ENCODE assay signal across 8 cellular contexts in the genomic region with DNA sequence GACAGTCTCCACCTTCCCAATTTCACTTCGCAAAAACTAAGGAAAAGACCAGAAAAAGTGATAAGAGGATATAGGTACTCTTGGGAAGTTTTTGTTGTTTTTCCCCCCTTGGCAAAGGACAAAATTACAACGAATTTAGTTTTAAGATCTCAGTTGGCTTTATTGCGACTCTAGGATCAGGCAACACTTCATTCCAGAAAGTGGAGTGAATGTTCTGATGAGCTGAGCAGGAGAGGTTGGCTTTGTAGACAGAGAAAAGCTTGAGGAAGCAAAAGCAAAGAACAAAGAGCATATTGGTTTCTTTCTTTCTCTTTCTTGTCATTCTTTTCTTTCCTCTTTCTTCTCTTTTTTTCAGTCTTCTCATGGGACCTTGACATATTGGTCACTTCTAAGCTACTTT. TPM values are rescaled to one million over a fixed set of nuclear protein-coding genes. Genes with fewer than 3 reads are reported as not detected.
DNase-seq lines count a peak whose midpoint lies in the region; ATAC-seq, FAIRE-seq and TF ChIP-seq lines count a peak whose summit lies in the region.

No MANE protein-coding gene starts in this region.

- BruUV-seq in IMR-90 (replicated peaks; lab: Mats Ljungman, UMichigan), result no TSS peak

- FAIRE-seq in bronchial epithelial cell (lab: Jason Lieb, UNC), result no peak

- ATAC-seq in IMR-90 (ENCODE audit: low read depth), result no peak
- ATAC-seq in GM21528 (IDR thresholded peaks at IDR 0.05; ENCODE audit: low FRiP score, unreplicated experiment), result no peak

- H2AFZ ChIP-seq in IMR-90 (replicated peaks; ENCODE audit: low read length, poor library complexity), result peak overlapping the region; percentile 100

- H3K9me3 ChIP-seq in IMR-90 (ENCODE audit: control insufficient read depth, insufficient read depth, low read length) (no peaks in the 10 kb centered on the region), muscle layer of duodenum (ENCODE audit: control insufficient read depth in 1 of 2, low read length in 2 of 2) (no peaks in the 10 kb centered on the region)

- H3K18ac ChIP-seq in IMR-90 (ENCODE audit: low read depth, low read length), result no peak overlapping the region

- H4K8ac ChIP-seq in IMR-90 (ENCODE audit: low read depth in 2 of 2, low read length in 2 of 2), result peak overlapping the region; percentile 14 to 90

- no peaks in the 10 kb centered on the region for H3K27me3 ChIP-seq in IMR-90 (ENCODE audit: control insufficient read depth, insufficient read depth, low read length)
- H3K27me3 ChIP-seq in bronchial epithelial cell (ENCODE audit: control insufficient read depth, insufficient read depth, low read length), result no peaks in the 10 kb centered on the region
- no peaks in the 10 kb centered on the region for H3K27me3 ChIP-seq in muscle layer of duodenum (ENCODE audit: low read depth, low read length)

- no CpG with 5 or more reads among the region's 3 CpGs for WGBS in IMR-90 (ENCODE audit: extremely low coverage in 2 of 2, insufficient read length in 1 of 2), 2 experiments

- H4K20me1 ChIP-seq in IMR-90 (ENCODE audit: insufficient read depth, low read length), result peaks cover 15% of the 10 kb centered on the region; the same call in 1 of the 2 replicates

- peak overlapping the region; percentile 16; the same call in 1 of the 2 replicates for H2BK20ac ChIP-seq in IMR-90 (ENCODE audit: low read depth, low read length)

- no peak overlapping the region for H4K91ac ChIP-seq in IMR-90 (ENCODE audit: insufficient read depth, low read depth, low read length)

- H3K9me1 ChIP-seq in IMR-90 (ENCODE audit: insufficient read depth, low read length), result peaks cover 7% of the 10 kb centered on the region; the same call in 1 of the 2 replicates

- H3K56ac ChIP-seq in IMR-90 (ENCODE audit: extremely low read depth, insufficient read depth, low read length), result no peak overlapping the region

- intact Hi-C loops in IMR-90 (cut with micrococcal nuclease), result loop anchor here (1.0 kb wide), 1 partner anchor 31 kb away; the partner anchor contains the start of gene RBM25

- peaks cover 14 to 32% of the 10 kb centered on the region in 2 experiments for H3K79me1 ChIP-seq in IMR-90 (ENCODE audit: low read depth in 1 of 2, low read length in 2 of 2)

- CTCF ChIA-PET in AG04449 (lab: Yijun Ruan, JAX), result no interaction called here
- CTCF ChIA-PET in IMR-90 (lab: Yijun Ruan, JAX), result no interaction called here

- POLR2A ChIA-PET in AG04449 (lab: Yijun Ruan, JAX) (interaction anchor here (0.6 to 2.6 kb wide), 3 partner anchors 9 to 31 kb away, joined by 3 to 13 read pairs (median 4); partner anchors contain the start of gene RBM25), IMR-90 (lab: Charles Lee; ENCODE audit: unreplicated experiment) (interaction anchor here (0.6 to 0.9 kb wide), 2 partner anchors 30 to 49 kb away, joined by 3 to 5 read pairs; partner anchors contain the start of gene RBM25)

- H3K27ac ChIP-seq in IMR-90 (ENCODE audit: insufficient read depth, low read length) (no peak overlapping the region), muscle layer of duodenum (ENCODE audit: low read length) (no peak overlapping the region)

- H2AK9ac ChIP-seq in IMR-90 (replicated peaks; ENCODE audit: low read depth, low read length, poor library complexity), result no peak overlapping the region

- H2BK5ac ChIP-seq in IMR-90 (ENCODE audit: low read depth, low read length, poor library complexity, severe bottlenecking), result peak overlapping the region; percentile 8

- H3K4ac ChIP-seq in IMR-90 (ENCODE audit: low read depth, low read length), result peak overlapping the region; percentile 35; the same call in 1 of the 2 replicates

- no peak for TF ChIP-seq RAD21 in IMR-90 (IDR thresholded peaks at IDR 0.05; ENCODE audit: low read length)

- H2BK120ac ChIP-seq in IMR-90 (ENCODE audit: low read depth, low read length), result no peak overlapping the region

- H2BK15ac ChIP-seq in IMR-90 (ENCODE audit: low read depth, low read length), result no peak overlapping the region

- H2AK5ac ChIP-seq in IMR-90 (ENCODE audit: low read depth, low read length), result no peak overlapping the region

- H3K4me1 ChIP-seq in IMR-90 (ENCODE audit: control insufficient read depth, insufficient read depth, low read length) (no peaks in the 10 kb centered on the region), muscle layer of duodenum (ENCODE audit: control insufficient read depth in 1 of 2, insufficient read depth in 2 of 2, low read length in 2 of 2) (peaks cover 5 to 29% of the 10 kb centered on the region in 2 donors)

- H3K4me3 ChIP-seq in AG04449 (ENCODE audit: low read depth, low read length) (peak overlapping the region; percentile 57), IMR-90 (ENCODE audit: insufficient read depth, low read depth, low read length) (peak overlapping the region; percentile 46), bronchial epithelial cell (ENCODE audit: low read depth, low read length) (peak overlapping the region; percentile 86), muscle layer of duodenum (ENCODE audit: low read depth in 1 of 2, low read length in 2 of 2) (peak overlapping the region; percentile 78 to 79)

- no peak for TF ChIP-seq POLR2A in IMR-90 (IDR thresholded peaks at IDR 0.05; ENCODE audit: low read depth, low read length)

- H3K14ac ChIP-seq in IMR-90 (replicated peaks; ENCODE audit: low read depth, low read length), result peak overlapping the region; percentile 62; the same call in 1 of the 2 replicates

- no peak overlapping the region for H3K23ac ChIP-seq in IMR-90 (ENCODE audit: low read depth, low read length)

- in situ Hi-C loops in IMR-90 (cut with MboI; ENCODE audit: low sequenced_read_pairs) (no loop called here), ACHN (cut with HindIII; ENCODE audit: low pct_ligation_motif_present, low pct_unique_long_range_greater_than_20kb, low sequenced_read_pairs) (no loop called here)

- DNase-seq in AG04449 (ENCODE audit: low read depth, low spot score) (no peak), IMR-90 (no peak), bronchial epithelial cell (ENCODE audit: low read depth) (no peak), ACHN (no peak)
- DNase-seq in effector CD4-positive, alpha-beta T cell, result no peak
- no peak for DNase-seq in stimulated activated CD4-positive, alpha-beta T cell treated with anti-CD3 and anti-CD28 coated beads, Interleukin-4, amount 100 ng/mL, for 24 hours

- dilution Hi-C loops in IMR-90 (cut with HindIII; ENCODE audit: low sequenced_read_pairs, unreplicated experiment), result no loop called here

- peak overlapping the region; percentile 73 for H3K4me2 ChIP-seq in IMR-90 (ENCODE audit: low read depth, low read length)

- no peak for TF ChIP-seq CTCF in AG04449 (IDR thresholded peaks at IDR 0.05; ENCODE audit: insufficient read depth, low read length, missing control alignments)
- no peak for TF ChIP-seq CTCF in IMR-90 (conservative IDR thresholded peaks at IDR 0.05; ENCODE audit: low read depth, low read length)
- no peak for TF ChIP-seq CTCF in bronchial epithelial cell (IDR thresholded peaks at IDR 0.05; ENCODE audit: insufficient read depth, low read length, severe bottlenecking)

- peaks cover 17% of the 10 kb centered on the region for H3K36me3 ChIP-seq in IMR-90 (ENCODE audit: control insufficient read depth, insufficient read depth, low read length)
- H3K36me3 ChIP-seq in bronchial epithelial cell (ENCODE audit: control insufficient read depth, insufficient read depth, low read length), result peaks cover 8% of the 10 kb centered on the region
- peaks cover 8 to 9% of the 10 kb centered on the region in 2 donors for H3K36me3 ChIP-seq in muscle layer of duodenum (ENCODE audit: control insufficient read depth in 1 of 2, insufficient read depth in 2 of 2, low read length in 2 of 2)

- no peak overlapping the region for H3K9ac ChIP-seq in IMR-90 (ENCODE audit: low read depth, low read length)

- H4K5ac ChIP-seq in IMR-90 (ENCODE audit: low read depth, low read length), result peak overlapping the region; percentile 45; the same call in 1 of the 2 replicates

TF ChIP-seq in IMR-90, 13 proteins besides CTCF, POLR2A, EP300 and RAD21 (continues in another document):
- TF ChIP-seq MAZ (IDR thresholded peaks at IDR 0.05; ENCODE audit: borderline replicate concordance, low read depth, low read length) (no peak), RFX5 (IDR thresholded peaks at IDR 0.05; ENCODE audit: low read depth, low read length) (no peak), NFE2L2 (IDR thresholded peaks at IDR 0.05; ENCODE audit: low read depth, low read length) (no peak), CHD1 (IDR thresholded peaks at IDR 0.05; ENCODE audit: low read depth, low read length) (no peak), MXI1 (IDR thresholded peaks at IDR 0.05; ENCODE audit: borderline replicate concordance, low read depth, low read length) (no peak), MAFK (IDR thresholded peaks at IDR 0.05; ENCODE audit: low read depth, low read length) (no peak), BHLHE40 (IDR thresholded peaks at IDR 0.05; ENCODE audit: low read depth, low read length) (no peak), FOS (IDR thresholded peaks at IDR 0.05; ENCODE audit: low read depth, low read length) (no peak)
- TF ChIP-seq, protein P1, sequence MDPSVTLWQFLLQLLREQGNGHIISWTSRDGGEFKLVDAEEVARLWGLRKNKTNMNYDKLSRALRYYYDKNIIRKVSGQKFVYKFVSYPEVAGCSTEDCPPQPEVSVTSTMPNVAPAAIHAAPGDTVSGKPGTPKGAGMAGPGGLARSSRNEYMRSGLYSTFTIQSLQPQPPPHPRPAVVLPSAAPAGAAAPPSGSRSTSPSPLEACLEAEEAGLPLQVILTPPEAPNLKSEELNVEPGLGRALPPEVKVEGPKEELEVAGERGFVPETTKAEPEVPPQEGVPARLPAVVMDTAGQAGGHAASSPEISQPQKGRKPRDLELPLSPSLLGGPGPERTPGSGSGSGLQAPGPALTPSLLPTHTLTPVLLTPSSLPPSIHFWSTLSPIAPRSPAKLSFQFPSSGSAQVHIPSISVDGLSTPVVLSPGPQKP (IDR thresholded peaks at IDR 0.05; ENCODE audit: borderline replicate concordance, low read depth, low read length), result no peak

RNA-seq across cellular contexts. Expression of gene ZFYVE1, which starts 0.6 kb away (rescaled TPM):
- total RNA-seq in IMR-90 (2012; rRNA removed) (11.1 and 12.2 TPM in 2 replicates), bronchial epithelial cell (11.3 and 13.6 TPM in 2 replicates)
- polyA plus RNA-seq in IMR-90 (2012; rRNA removed), result 14.2 and 16.5 TPM in 2 replicates
- 16.0 and 23.7 TPM in 2 replicates for polyA plus RNA-seq in IMR-90 (2012; cell fraction: cytosol; rRNA removed)
- polyA plus RNA-seq in IMR-90 (2012; cell fraction: nucleus; rRNA removed; ENCODE audit: low replicate concordance), result 31.7 and 37.7 TPM in 2 replicates

RNA-seq across cellular contexts. Expression of gene RBM25, which starts 30.8 kb away (rescaled TPM):
- 32.3 and 46.1 TPM in 2 replicates for total RNA-seq in IMR-90 (2012; rRNA removed)
- polyA plus RNA-seq in IMR-90 (2012; rRNA removed), result 26.6 and 32.9 TPM in 2 replicates
- polyA plus RNA-seq in IMR-90 (2012; cell fraction: cytosol; rRNA removed), result 7.1 and 7.8 TPM in 2 replicates
- 38.8 and 103 TPM in 2 replicates for polyA plus RNA-seq in IMR-90 (2012; cell fraction: nucleus; rRNA removed; ENCODE audit: low replicate concordance)
- 20.5 and 31.2 TPM in 2 replicates for total RNA-seq in bronchial epithelial cell
